In the genomic region with DNA sequence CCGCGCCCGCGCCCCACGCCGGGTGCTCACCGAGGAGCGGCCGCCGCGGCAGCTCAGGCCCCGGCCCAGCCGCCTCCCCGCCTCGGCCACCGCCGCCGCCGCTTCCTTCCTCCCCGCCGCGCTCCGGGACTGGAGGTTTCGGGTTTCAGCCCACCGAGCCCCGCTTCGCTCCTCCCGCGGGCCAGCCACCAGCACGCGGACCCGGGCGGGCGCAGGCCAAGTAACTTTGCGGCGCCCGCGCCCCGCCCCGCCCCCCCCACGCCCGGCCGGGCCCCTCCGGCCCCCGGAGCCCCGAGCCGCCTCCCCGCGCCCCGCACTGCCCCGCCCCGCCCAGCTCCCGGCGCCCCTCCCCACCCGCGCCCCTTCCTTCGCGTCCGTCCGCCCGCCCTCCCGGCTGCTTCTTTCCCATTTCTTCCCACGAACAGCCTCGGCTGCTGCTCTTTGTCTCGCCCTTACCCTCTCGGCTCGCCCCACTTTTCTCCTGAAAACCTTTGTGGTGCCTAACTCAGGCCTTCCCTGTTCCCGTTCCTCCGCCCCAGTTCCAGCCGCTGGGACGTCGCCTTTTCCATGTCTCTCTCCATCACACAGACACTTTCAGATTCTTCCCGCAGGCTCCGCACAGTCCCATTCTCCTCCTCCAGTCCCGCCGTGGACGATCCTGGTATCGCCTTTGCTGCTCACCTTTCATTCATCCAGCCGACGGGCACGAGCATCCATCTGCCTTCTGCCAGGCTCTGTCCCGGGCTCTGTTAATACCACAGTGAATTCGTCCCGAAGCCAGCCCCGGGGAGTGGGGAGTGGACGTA, we compare ENCODE assay signal across 8 cellular contexts. TPM values are rescaled to one million over a fixed set of nuclear protein-coding genes. Genes with fewer than 3 reads are reported as not detected.
DNase-seq lines count a peak whose midpoint lies in the region; ATAC-seq and TF ChIP-seq lines count a peak whose summit lies in the region.

A gene with protein sequence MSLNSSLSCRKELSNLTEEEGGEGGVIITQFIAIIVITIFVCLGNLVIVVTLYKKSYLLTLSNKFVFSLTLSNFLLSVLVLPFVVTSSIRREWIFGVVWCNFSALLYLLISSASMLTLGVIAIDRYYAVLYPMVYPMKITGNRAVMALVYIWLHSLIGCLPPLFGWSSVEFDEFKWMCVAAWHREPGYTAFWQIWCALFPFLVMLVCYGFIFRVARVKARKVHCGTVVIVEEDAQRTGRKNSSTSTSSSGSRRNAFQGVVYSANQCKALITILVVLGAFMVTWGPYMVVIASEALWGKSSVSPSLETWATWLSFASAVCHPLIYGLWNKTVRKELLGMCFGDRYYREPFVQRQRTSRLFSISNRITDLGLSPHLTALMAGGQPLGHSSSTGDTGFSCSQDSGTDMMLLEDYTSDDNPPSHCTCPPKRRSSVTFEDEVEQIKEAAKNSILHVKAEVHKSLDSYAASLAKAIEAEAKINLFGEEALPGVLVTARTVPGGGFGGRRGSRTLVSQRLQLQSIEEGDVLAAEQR (minus strand): TSS at position 222 of the 806 bp plus-strand sequence. CDS start 32,080 bp downstream, outside the sequence.

- H3K4me3 Mint-ChIP-seq in T-helper 2 cell treated with Interferon-gamma antibody and Interleukin-4, amounts not matched to agents 5 μg/mL and 100 μg/mL, for 36 hours: peak within 1 kb of the TSS; percentile 92

- TF ChIP-seq CTCF in colonic mucosa (IDR thresholded peaks at IDR 0.05) (no peak), kidney epithelial cell (IDR thresholded peaks at IDR 0.05; ENCODE audit: insufficient read depth, low read length, poor library complexity, severe bottlenecking) (no peak), spleen (IDR thresholded peaks at IDR 0.05 in 8 of 11, conservative IDR thresholded peaks at IDR 0.05 in 3 of 11) (no peak)

- ATAC-seq in GM21526 (IDR thresholded peaks at IDR 0.05; ENCODE audit: low FRiP score, unreplicated experiment): no peak

- no peaks in the 10 kb centered on the region for H3K27me3 ChIP-seq in colonic mucosa
- no peaks in the 10 kb centered on the region for H3K27me3 ChIP-seq in kidney epithelial cell (ENCODE audit: control insufficient read depth, insufficient read depth, low read length)
- peaks cover 0 to 52% (median 18%) of the 10 kb centered on the region in 7 donors for H3K27me3 ChIP-seq in spleen (replicated peaks in 1 of 7)

- 1 to 4% (median 2%) methylated on average over 33 to 85 of the region's 86 CpGs for WGBS in spleen, 5 donors

- no peak for TF ChIP-seq POLR2A in spleen (IDR thresholded peaks at IDR 0.05)

- H3K9ac ChIP-seq in colonic mucosa (ENCODE audit: low read depth in 2 of 2, low read length in 2 of 2): peak within 1 kb of the TSS; percentile 57 to 69

- DNase-seq in GM03348 (ENCODE audit: low spot score): peak; percentile 86
- DNase-seq in HuH-7 (ENCODE audit: low spot score): peak; percentile 52
- no peak for DNase-seq in T-helper 2 cell treated with Interferon-gamma antibody and Interleukin-4, amounts not matched to agents 5 μg/mL and 100 μg/mL, for 36 hours (ENCODE audit: low spot score)
- peak; percentile 53 for DNase-seq in colonic mucosa
- no peak for DNase-seq in kidney epithelial cell (ENCODE audit: low read depth)
- DNase-seq in spleen: peak; percentile 87
- no peak for DNase-seq in MV-4-11 (lab: John Stamatoyannopoulos, UW)

- H3K27ac ChIP-seq in colonic mucosa: peak within 1 kb of the TSS; percentile 34
- H3K27ac ChIP-seq in spleen: peak within 1 kb of the TSS in 7 of 8 donors; percentile 48 to 77 (median 62)

- peaks cover 57% of the 10 kb centered on the region for H3K27me3 Mint-ChIP-seq in T-helper 2 cell treated with Interferon-gamma antibody and Interleukin-4, amounts not matched to agents 5 μg/mL and 100 μg/mL, for 36 hours (ENCODE audit: low read depth)

- peaks cover 3% of the 10 kb centered on the region for H3K36me3 Mint-ChIP-seq in T-helper 2 cell treated with Interferon-gamma antibody and Interleukin-4, amounts not matched to agents 5 μg/mL and 100 μg/mL, for 36 hours (ENCODE audit: low read depth)

- H3K4me1 ChIP-seq in colonic mucosa (peaks cover 6% of the 10 kb centered on the region), spleen (peaks cover 0 to 30% (median 22%) of the 10 kb centered on the region in 6 donors)

- no peaks in the 10 kb centered on the region for H3K9me3 ChIP-seq in colonic mucosa
- H3K9me3 ChIP-seq in spleen: no peaks in the 10 kb centered on the region

- peak within 1 kb of the TSS; percentile 72 for H3K27ac Mint-ChIP-seq in T-helper 2 cell treated with Interferon-gamma antibody and Interleukin-4, amounts not matched to agents 5 μg/mL and 100 μg/mL, for 36 hours

- peaks cover 13% of the 10 kb centered on the region for H3K4me1 Mint-ChIP-seq in T-helper 2 cell treated with Interferon-gamma antibody and Interleukin-4, amounts not matched to agents 5 μg/mL and 100 μg/mL, for 36 hours (ENCODE audit: low read depth)

- H3K4me3 ChIP-seq in colonic mucosa: peak within 1 kb of the TSS; percentile 58
- peak within 1 kb of the TSS; percentile 79 for H3K4me3 ChIP-seq in kidney epithelial cell (ENCODE audit: low read depth, low read length)
- peak within 1 kb of the TSS; percentile 56 to 82 (median 67) for H3K4me3 ChIP-seq in spleen

- no peaks in the 10 kb centered on the region for H3K36me3 ChIP-seq in colonic mucosa
- H3K36me3 ChIP-seq in kidney epithelial cell (ENCODE audit: control insufficient read depth, insufficient read depth, low read length): no peaks in the 10 kb centered on the region
- no peaks in the 10 kb centered on the region for H3K36me3 ChIP-seq in spleen

- H3K9me3 Mint-ChIP-seq in T-helper 2 cell treated with Interferon-gamma antibody and Interleukin-4, amounts not matched to agents 5 μg/mL and 100 μg/mL, for 36 hours: no peaks in the 10 kb centered on the region

- intact Hi-C loops in colonic mucosa (cut with DNase I): loop anchor here (5.0 kb wide), 1 partner anchor 45 kb away; no protein-coding TSS in a partner anchor
- intact Hi-C loops in spleen (cut with DNase I; ENCODE audit: low total_unique reads): no loop called here

RNA-seq across cellular contexts. Expression of the gene that starts here (rescaled TPM):
- total RNA-seq in colonic mucosa (1 to 10 TPM; 2.5 to 3.2 TPM), kidney epithelial cell (16.4 and 24.6 TPM in 2 replicates), spleen (1 to 10 TPM; 3.0 to 5.5 (median 3.9) TPM)
- 1 to 10 TPM in 1 of 3 donors, under 1 TPM in 2; 0.53 to 1.1 (median 0.59) TPM for polyA plus RNA-seq in spleen

Comparison
In these comparisons a context has a peak if more than half of its experiments do, and no peak if none do; other contexts are left out.
1. DNase-seq: peak in GM03348 (single experiment), HuH-7 (single experiment), colonic mucosa (single experiment) and spleen (single experiment); none in T-helper 2 cell treated with Interferon-gamma antibody and Interleukin-4, amounts not matched to agents 5 μg/mL and 100 μg/mL, for 36 hours (single experiment), kidney epithelial cell (single experiment) and MV-4-11 (single experiment).
2. Peak in every context shown above with its lines, with median percentiles within 50 percentile points of each other: H3K4me3 ChIP-seq.